1 cellular context compared by ENCODE assay signal in the genomic region with DNA sequence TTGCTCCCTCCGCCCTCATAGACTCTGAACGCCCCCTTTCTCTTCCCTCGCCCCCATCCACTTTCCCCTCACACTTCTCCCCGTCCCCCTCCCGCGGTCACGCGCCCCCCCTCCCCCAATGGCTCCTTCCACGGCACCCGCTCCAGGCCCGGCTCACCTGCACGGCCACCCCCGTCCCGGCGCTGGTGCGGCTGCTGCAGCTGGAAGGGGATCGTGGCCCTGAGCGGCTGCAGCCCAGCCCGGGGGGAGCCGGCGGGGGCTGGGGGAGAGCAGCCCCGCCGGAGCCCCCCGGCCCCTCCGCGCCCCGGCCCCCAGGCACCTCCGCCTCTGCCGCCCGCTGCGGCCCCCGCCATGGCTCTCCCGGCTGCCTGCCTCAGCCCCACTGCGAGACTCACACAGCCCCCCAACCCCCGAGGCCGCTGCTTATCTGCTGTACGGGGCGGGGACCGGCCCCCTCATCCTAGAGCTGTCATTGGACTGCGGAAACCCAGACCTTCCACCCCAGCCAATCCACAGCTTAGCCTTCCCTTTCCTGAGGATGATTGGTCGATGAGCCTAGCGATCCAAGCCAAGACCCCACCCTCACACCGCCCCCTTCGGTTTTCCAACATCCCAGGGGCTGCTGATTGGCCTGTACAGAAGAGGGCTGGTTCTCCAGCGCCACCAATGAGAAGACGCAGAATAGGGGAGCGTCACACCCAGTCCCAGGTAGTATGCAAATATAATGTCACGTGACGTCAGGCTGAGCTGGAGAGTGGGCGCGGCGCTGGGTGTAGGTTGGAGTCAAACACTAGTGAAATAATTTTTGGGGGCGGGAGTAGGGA.
TF ChIP-seq lines count a peak whose summit lies in the region.

A gene with protein sequence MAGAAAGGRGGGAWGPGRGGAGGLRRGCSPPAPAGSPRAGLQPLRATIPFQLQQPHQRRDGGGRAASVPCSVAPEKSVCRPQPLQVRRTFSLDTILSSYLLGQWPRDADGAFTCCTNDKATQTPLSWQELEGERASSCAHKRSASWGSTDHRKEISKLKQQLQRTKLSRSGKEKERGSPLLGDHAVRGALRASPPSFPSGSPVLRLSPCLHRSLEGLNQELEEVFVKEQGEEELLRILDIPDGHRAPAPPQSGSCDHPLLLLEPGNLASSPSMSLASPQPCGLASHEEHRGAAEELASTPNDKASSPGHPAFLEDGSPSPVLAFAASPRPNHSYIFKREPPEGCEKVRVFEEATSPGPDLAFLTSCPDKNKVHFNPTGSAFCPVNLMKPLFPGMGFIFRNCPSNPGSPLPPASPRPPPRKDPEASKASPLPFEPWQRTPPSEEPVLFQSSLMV (minus strand): TSS at position 397 of the 824 bp plus-strand sequence. CDS start 44 bp downstream, at position 353.

TF ChIP-seq in H1, 55 proteins besides CTCF, POLR2A, EP300 and RAD21:
- peak; percentile 97 for TF ChIP-seq TBP (IDR thresholded peaks at IDR 0.05; ENCODE audit: low read depth, low read length)
- TF ChIP-seq POLR2AphosphoS5 (IDR thresholded peaks at IDR 0.05; ENCODE audit: low read depth, low read length) = peak; percentile 94
- TF ChIP-seq SP1 (IDR thresholded peaks at IDR 0.05; ENCODE audit: low read depth, low read length) = peak; percentile 99
- TF ChIP-seq NANOG (IDR thresholded peaks at IDR 0.05; ENCODE audit: insufficient read depth, low read depth, low read length, poor library complexity, severe bottlenecking) = no peak
- TF ChIP-seq RBBP5 (IDR thresholded peaks at IDR 0.05; ENCODE audit: borderline replicate concordance, low read depth, low read length) = 0 out of 2 replicates have a peak, but pooled peaks have one; percentile 10
- no peak for TF ChIP-seq RXRA (IDR thresholded peaks at IDR 0.05; ENCODE audit: insufficient read depth, low read depth, low read length)
- TF ChIP-seq SP4 (IDR thresholded peaks at IDR 0.05; ENCODE audit: low read length) = no peak
- peak; percentile 81 for TF ChIP-seq SP2 (IDR thresholded peaks at IDR 0.05; ENCODE audit: low read length)
- TF ChIP-seq FOSL1 (IDR thresholded peaks at IDR 0.05; ENCODE audit: insufficient read depth, low read depth, low read length) = no peak
- TF ChIP-seq TEAD4 (IDR thresholded peaks at IDR 0.05; ENCODE audit: low read depth, low read length) = no peak
- TF ChIP-seq EZH2 (IDR thresholded peaks at IDR 0.05; ENCODE audit: low read depth, low read length, severe bottlenecking) = no peak
- TF ChIP-seq SIN3A (conservative IDR thresholded peaks at IDR 0.05 in 1 of 2, IDR thresholded peaks at IDR 0.05 in 1 of 2; ENCODE audit: low read depth in 1 of 2, low read length in 2 of 2) = no peak
- no peak for TF ChIP-seq SIX5 (IDR thresholded peaks at IDR 0.05; ENCODE audit: low read depth, low read length)
- TF ChIP-seq GTF2F1 (IDR thresholded peaks at IDR 0.05; ENCODE audit: borderline replicate concordance, low read depth, low read length) = peak; percentile 51; the same call in 1 of the 2 replicates
- no peak for TF ChIP-seq JUN (IDR thresholded peaks at IDR 0.05; ENCODE audit: low read depth, low read length)
- TF ChIP-seq CTBP2 (IDR thresholded peaks at IDR 0.05; ENCODE audit: borderline replicate concordance, insufficient read depth, insufficient read length, low read length) = no peak
- TF ChIP-seq CREB1 (IDR thresholded peaks at IDR 0.05) = peak; percentile 79
- TF ChIP-seq NRF1 (IDR thresholded peaks at IDR 0.05; ENCODE audit: low read depth, low read length) = no peak
- TF ChIP-seq PHF8 (conservative IDR thresholded peaks at IDR 0.05; ENCODE audit: low read depth, low read length) = peak; percentile 71; the same call in 1 of the 2 replicates
- TF ChIP-seq TCF12 (IDR thresholded peaks at IDR 0.05; ENCODE audit: low read depth, low read length) = no peak
- peak; percentile 96 for TF ChIP-seq TAF1 (IDR thresholded peaks at IDR 0.05; ENCODE audit: low read depth, low read length)
- TF ChIP-seq CBX5 (IDR thresholded peaks at IDR 0.05; ENCODE audit: low read depth, low read length) = no peak
- no peak for TF ChIP-seq JUND (IDR thresholded peaks at IDR 0.05; ENCODE audit: low read length)
- peak; percentile 89 for TF ChIP-seq TAF7 (optimal IDR thresholded peaks at IDR 0.05; ENCODE audit: borderline replicate concordance, low read depth, low read length)
- TF ChIP-seq BCL11A (IDR thresholded peaks at IDR 0.05; ENCODE audit: low read depth in 2 of 2, low read length in 2 of 2) = no peak
- TF ChIP-seq SAP30 (IDR thresholded peaks at IDR 0.05; ENCODE audit: insufficient read depth, insufficient replicate concordance, low read length) = no peak
- TF ChIP-seq, protein P1, sequence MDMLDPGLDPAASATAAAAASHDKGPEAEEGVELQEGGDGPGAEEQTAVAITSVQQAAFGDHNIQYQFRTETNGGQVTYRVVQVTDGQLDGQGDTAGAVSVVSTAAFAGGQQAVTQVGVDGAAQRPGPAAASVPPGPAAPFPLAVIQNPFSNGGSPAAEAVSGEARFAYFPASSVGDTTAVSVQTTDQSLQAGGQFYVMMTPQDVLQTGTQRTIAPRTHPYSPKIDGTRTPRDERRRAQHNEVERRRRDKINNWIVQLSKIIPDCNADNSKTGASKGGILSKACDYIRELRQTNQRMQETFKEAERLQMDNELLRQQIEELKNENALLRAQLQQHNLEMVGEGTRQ (IDR thresholded peaks at IDR 0.05; ENCODE audit: low read length) = peak; percentile 91
- TF ChIP-seq, protein P2, sequence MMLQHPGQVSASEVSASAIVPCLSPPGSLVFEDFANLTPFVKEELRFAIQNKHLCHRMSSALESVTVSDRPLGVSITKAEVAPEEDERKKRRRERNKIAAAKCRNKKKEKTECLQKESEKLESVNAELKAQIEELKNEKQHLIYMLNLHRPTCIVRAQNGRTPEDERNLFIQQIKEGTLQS (IDR thresholded peaks at IDR 0.05; ENCODE audit: insufficient read depth, low read depth, low read length) = 0 out of 2 replicates have a peak, but pooled peaks have one; percentile 17
- TF ChIP-seq CHD2 (IDR thresholded peaks at IDR 0.05; ENCODE audit: low read length) = peak; percentile 87
- 0 out of 2 replicates have a peak, but pooled peaks have one; percentile 4 for TF ChIP-seq YY1 (IDR thresholded peaks at IDR 0.05; ENCODE audit: low read depth, low read length)
- peak; percentile 11 for TF ChIP-seq KDM4A (IDR thresholded peaks at IDR 0.05; ENCODE audit: low read depth, low read length, severe bottlenecking)
- TF ChIP-seq CEBPB (IDR thresholded peaks at IDR 0.05; ENCODE audit: low read depth, low read length) = no peak
- TF ChIP-seq, protein P3, sequence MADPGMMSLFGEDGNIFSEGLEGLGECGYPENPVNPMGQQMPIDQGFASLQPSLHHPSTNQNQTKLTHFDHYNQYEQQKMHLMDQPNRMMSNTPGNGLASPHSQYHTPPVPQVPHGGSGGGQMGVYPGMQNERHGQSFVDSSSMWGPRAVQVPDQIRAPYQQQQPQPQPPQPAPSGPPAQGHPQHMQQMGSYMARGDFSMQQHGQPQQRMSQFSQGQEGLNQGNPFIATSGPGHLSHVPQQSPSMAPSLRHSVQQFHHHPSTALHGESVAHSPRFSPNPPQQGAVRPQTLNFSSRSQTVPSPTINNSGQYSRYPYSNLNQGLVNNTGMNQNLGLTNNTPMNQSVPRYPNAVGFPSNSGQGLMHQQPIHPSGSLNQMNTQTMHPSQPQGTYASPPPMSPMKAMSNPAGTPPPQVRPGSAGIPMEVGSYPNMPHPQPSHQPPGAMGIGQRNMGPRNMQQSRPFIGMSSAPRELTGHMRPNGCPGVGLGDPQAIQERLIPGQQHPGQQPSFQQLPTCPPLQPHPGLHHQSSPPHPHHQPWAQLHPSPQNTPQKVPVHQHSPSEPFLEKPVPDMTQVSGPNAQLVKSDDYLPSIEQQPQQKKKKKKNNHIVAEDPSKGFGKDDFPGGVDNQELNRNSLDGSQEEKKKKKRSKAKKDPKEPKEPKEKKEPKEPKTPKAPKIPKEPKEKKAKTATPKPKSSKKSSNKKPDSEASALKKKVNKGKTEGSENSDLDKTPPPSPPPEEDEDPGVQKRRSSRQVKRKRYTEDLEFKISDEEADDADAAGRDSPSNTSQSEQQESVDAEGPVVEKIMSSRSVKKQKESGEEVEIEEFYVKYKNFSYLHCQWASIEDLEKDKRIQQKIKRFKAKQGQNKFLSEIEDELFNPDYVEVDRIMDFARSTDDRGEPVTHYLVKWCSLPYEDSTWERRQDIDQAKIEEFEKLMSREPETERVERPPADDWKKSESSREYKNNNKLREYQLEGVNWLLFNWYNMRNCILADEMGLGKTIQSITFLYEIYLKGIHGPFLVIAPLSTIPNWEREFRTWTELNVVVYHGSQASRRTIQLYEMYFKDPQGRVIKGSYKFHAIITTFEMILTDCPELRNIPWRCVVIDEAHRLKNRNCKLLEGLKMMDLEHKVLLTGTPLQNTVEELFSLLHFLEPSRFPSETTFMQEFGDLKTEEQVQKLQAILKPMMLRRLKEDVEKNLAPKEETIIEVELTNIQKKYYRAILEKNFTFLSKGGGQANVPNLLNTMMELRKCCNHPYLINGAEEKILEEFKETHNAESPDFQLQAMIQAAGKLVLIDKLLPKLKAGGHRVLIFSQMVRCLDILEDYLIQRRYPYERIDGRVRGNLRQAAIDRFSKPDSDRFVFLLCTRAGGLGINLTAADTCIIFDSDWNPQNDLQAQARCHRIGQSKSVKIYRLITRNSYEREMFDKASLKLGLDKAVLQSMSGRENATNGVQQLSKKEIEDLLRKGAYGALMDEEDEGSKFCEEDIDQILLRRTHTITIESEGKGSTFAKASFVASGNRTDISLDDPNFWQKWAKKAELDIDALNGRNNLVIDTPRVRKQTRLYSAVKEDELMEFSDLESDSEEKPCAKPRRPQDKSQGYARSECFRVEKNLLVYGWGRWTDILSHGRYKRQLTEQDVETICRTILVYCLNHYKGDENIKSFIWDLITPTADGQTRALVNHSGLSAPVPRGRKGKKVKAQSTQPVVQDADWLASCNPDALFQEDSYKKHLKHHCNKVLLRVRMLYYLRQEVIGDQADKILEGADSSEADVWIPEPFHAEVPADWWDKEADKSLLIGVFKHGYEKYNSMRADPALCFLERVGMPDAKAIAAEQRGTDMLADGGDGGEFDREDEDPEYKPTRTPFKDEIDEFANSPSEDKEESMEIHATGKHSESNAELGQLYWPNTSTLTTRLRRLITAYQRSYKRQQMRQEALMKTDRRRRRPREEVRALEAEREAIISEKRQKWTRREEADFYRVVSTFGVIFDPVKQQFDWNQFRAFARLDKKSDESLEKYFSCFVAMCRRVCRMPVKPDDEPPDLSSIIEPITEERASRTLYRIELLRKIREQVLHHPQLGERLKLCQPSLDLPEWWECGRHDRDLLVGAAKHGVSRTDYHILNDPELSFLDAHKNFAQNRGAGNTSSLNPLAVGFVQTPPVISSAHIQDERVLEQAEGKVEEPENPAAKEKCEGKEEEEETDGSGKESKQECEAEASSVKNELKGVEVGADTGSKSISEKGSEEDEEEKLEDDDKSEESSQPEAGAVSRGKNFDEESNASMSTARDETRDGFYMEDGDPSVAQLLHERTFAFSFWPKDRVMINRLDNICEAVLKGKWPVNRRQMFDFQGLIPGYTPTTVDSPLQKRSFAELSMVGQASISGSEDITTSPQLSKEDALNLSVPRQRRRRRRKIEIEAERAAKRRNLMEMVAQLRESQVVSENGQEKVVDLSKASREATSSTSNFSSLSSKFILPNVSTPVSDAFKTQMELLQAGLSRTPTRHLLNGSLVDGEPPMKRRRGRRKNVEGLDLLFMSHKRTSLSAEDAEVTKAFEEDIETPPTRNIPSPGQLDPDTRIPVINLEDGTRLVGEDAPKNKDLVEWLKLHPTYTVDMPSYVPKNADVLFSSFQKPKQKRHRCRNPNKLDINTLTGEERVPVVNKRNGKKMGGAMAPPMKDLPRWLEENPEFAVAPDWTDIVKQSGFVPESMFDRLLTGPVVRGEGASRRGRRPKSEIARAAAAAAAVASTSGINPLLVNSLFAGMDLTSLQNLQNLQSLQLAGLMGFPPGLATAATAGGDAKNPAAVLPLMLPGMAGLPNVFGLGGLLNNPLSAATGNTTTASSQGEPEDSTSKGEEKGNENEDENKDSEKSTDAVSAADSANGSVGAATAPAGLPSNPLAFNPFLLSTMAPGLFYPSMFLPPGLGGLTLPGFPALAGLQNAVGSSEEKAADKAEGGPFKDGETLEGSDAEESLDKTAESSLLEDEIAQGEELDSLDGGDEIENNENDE (IDR thresholded peaks at IDR 0.05; ENCODE audit: insufficient replicate concordance, low read length) = no peak
